In genomic region chr1:9821710-9822109, GRCh38 we compare ENCODE assay signal across 10 cellular contexts. TPM values are rescaled to one million over a fixed set of nuclear protein-coding genes. Genes with fewer than 3 reads are reported as not detected.
A peak's percentile ranks its signal among the peaks of the same experiment; 100 is the strongest.
DNase-seq lines count a peak whose midpoint lies in the region; ATAC-seq and TF ChIP-seq lines count a peak whose summit lies in the region.
"Had no signal": no experiment of that assay in that cellular context is flagged by ENCODE, and none has a peak within 500 bp of the region (broad histone marks: within the 10 kb centered on the region; RNA-seq: fewer than 3 reads in every experiment).

No MANE protein-coding gene starts in this region.

- no peak for DNase-seq in activated CD4-positive, alpha-beta T cell treated with anti-CD3 and anti-CD28 coated beads for 36 hours
- no peak for DNase-seq in activated CD4-positive, alpha-beta T cell treated with anti-CD3 and anti-CD28 coated beads, Interleukin-2, amount 50 U/mL, for 1 hour
- DNase-seq in OCI-LY7 (ENCODE audit: low spot score) (no peak), endodermal cell (no peak), progenitor cell of endocrine pancreas (ENCODE audit: low spot score, unreplicated experiment) (no peak), NOMO-1 treated with dmso at 0.1 percent for 144 hours (lab: John Stamatoyannopoulos, UW; ENCODE audit: unreplicated experiment) (no peak), UCSD-AML1 (lab: John Stamatoyannopoulos, UW; ENCODE audit: unreplicated experiment) (no peak)
- DNase-seq: NCI-H1092 treated with DMSO at 0.1 percent for 48 hours had no signal

- peaks cover 3% of the 10 kb centered on the region for H3K36me3 Mint-ChIP-seq in activated CD4-positive, alpha-beta T cell treated with anti-CD3 and anti-CD28 coated beads for 36 hours (ENCODE audit: low read depth)
- no peaks in the 10 kb centered on the region for H3K36me3 Mint-ChIP-seq in endodermal cell (ENCODE audit: low read depth)
- peaks cover 1% of the 10 kb centered on the region for H3K36me3 Mint-ChIP-seq in progenitor cell of endocrine pancreas (ENCODE audit: insufficient read depth)

- no TSS peak for BruUV-seq in OCI-LY7 (replicated peaks; lab: Mats Ljungman, UMichigan)

- 81 to 91% methylated on average over 2 to 4 of the region's 4 CpGs for WGBS in endodermal cell (ENCODE audit: insufficient coverage in 1 of 2, insufficient read length in 1 of 2), 2 experiments

- peaks cover 19% of the 10 kb centered on the region for H4K20me1 ChIP-seq in OCI-LY7 (ENCODE audit: insufficient read depth, low read length)

- peaks cover 32% of the 10 kb centered on the region for H3K4me1 Mint-ChIP-seq in activated CD4-positive, alpha-beta T cell treated with anti-CD3 and anti-CD28 coated beads for 36 hours
- peaks cover 47% of the 10 kb centered on the region for H3K4me1 Mint-ChIP-seq in endodermal cell
- H3K4me1 Mint-ChIP-seq in progenitor cell of endocrine pancreas (ENCODE audit: low read depth), result peaks cover 27% of the 10 kb centered on the region

- no peak for ATAC-seq in activated CD4-positive, alpha-beta T cell treated with anti-CD3 and anti-CD28 coated beads for 36 hours
- no peak for ATAC-seq in HG03460 (IDR thresholded peaks at IDR 0.05; ENCODE audit: unreplicated experiment)

- H3K9me3 Mint-ChIP-seq in activated CD4-positive, alpha-beta T cell treated with anti-CD3 and anti-CD28 coated beads for 36 hours (ENCODE audit: low read depth), result no peaks in the 10 kb centered on the region
- H3K9me3 Mint-ChIP-seq in endodermal cell (no peaks in the 10 kb centered on the region), progenitor cell of endocrine pancreas (ENCODE audit: low read depth) (no peaks in the 10 kb centered on the region)

- peaks cover 20% of the 10 kb centered on the region for H3K36me3 ChIP-seq in OCI-LY7 (ENCODE audit: insufficient read depth, low read length)
- H3K36me3 ChIP-seq in endodermal cell (ENCODE audit: control insufficient read depth, insufficient read depth, low read length), result no peaks in the 10 kb centered on the region
- H3K36me3 ChIP-seq: tibial nerve had no signal

- CTCF ChIA-PET in activated CD4-positive, alpha-beta T cell treated with anti-CD3 and anti-CD28 coated beads for 36 hours (lab: Charles Lee), result interaction anchor here (0.8 to 1.4 kb wide), 4 partner anchors 30 to 47 kb away, joined by 3 to 4 read pairs (median 4); no protein-coding TSS in a partner anchor
- CTCF ChIA-PET in OCI-LY7 (lab: Charles Lee; ENCODE audit: unreplicated experiment), result no interaction called here

- H3K27ac Mint-ChIP-seq in activated CD4-positive, alpha-beta T cell treated with anti-CD3 and anti-CD28 coated beads for 36 hours, result no peak overlapping the region
- H3K27ac Mint-ChIP-seq in endodermal cell (no peak overlapping the region), progenitor cell of endocrine pancreas (no peak overlapping the region)

- peak overlapping the region; percentile 95 for H3K4me2 ChIP-seq in OCI-LY7 (ENCODE audit: low read length)

- H3K9me2 ChIP-seq in OCI-LY7 (ENCODE audit: insufficient read depth, low read length), result no peaks in the 10 kb centered on the region

- TF ChIP-seq CTCF in OCI-LY7 (conservative IDR thresholded peaks at IDR 0.05; ENCODE audit: low read length) (no peak), endodermal cell (conservative IDR thresholded peaks at IDR 0.05) (no peak), progenitor cell of endocrine pancreas (IDR thresholded peaks at IDR 0.05; ENCODE audit: unreplicated experiment) (no peak)

- H3K27ac ChIP-seq in OCI-LY7 (ENCODE audit: low read depth, low read length, poor library complexity, severe bottlenecking) (no peak overlapping the region), endodermal cell (ENCODE audit: low read depth, low read length) (no peak overlapping the region)

- peak overlapping the region; percentile 96 for H3K4me3 Mint-ChIP-seq in activated CD4-positive, alpha-beta T cell treated with anti-CD3 and anti-CD28 coated beads for 36 hours
- peak overlapping the region; percentile 88 for H3K4me3 Mint-ChIP-seq in endodermal cell
- H3K4me3 Mint-ChIP-seq in progenitor cell of endocrine pancreas (ENCODE audit: low read depth), result peak overlapping the region; percentile 92

- peaks cover 64% of the 10 kb centered on the region for H3K79me2 ChIP-seq in OCI-LY7 (ENCODE audit: insufficient read depth, low read depth, low read length)

- no peaks in the 10 kb centered on the region for H3K9me3 ChIP-seq in OCI-LY7 (ENCODE audit: low read length)
- H3K9me3 ChIP-seq in endodermal cell (ENCODE audit: control insufficient read depth, low read length), result no peaks in the 10 kb centered on the region
- H3K9me3 ChIP-seq: tibial nerve had no signal

- peak overlapping the region; percentile 98 for H3K4me3 ChIP-seq in OCI-LY7 (ENCODE audit: low read depth, low read length, poor library complexity, severe bottlenecking)
- peak overlapping the region; percentile 96 for H3K4me3 ChIP-seq in endodermal cell (ENCODE audit: low read length)

- H3K4me1 ChIP-seq in OCI-LY7 (ENCODE audit: insufficient read depth, low read length, poor library complexity, severe bottlenecking) (peaks cover 59% of the 10 kb centered on the region), endodermal cell (ENCODE audit: control insufficient read depth, insufficient read depth, low read length) (peaks cover 15% of the 10 kb centered on the region)

- peaks cover 9% of the 10 kb centered on the region for H3K27me3 Mint-ChIP-seq in activated CD4-positive, alpha-beta T cell treated with anti-CD3 and anti-CD28 coated beads for 36 hours
- peaks cover 28% of the 10 kb centered on the region for H3K27me3 Mint-ChIP-seq in endodermal cell (ENCODE audit: insufficient read depth)
- peaks cover 22% of the 10 kb centered on the region for H3K27me3 Mint-ChIP-seq in progenitor cell of endocrine pancreas

- no peak overlapping the region for H2AFZ ChIP-seq in OCI-LY7 (ENCODE audit: low read length)

- H3K27me3 ChIP-seq in endodermal cell (ENCODE audit: control insufficient read depth, insufficient read depth, low read length, poor library complexity, severe bottlenecking), result peaks cover 8% of the 10 kb centered on the region
- H3K27me3 ChIP-seq: tibial nerve had no signal

- peak overlapping the region; percentile 35 for H3K9ac ChIP-seq in endodermal cell (ENCODE audit: extremely low read depth, low read length, poor library complexity, severe bottlenecking)

- POLR2A ChIA-PET in activated CD4-positive, alpha-beta T cell treated with anti-CD3 and anti-CD28 coated beads for 36 hours (lab: Charles Lee), result interaction anchor here (0.7 kb wide), 1 partner anchor 422 kb away, joined by 3 read pairs; no protein-coding TSS in a partner anchor
- POLR2A ChIA-PET in OCI-LY7 (lab: Charles Lee), result interaction anchor here (1.1 to 4.1 kb wide), 5 partner anchors 9 to 45 kb away, joined by 4 to 37 read pairs (median 5); no protein-coding TSS in a partner anchor

- intact Hi-C loops in activated CD4-positive, alpha-beta T cell treated with anti-CD3 and anti-CD28 coated beads for 36 hours (cut with DNase I, micrococcal nuclease), result loop anchor here in 1 of 2 experiments (2.0 to 10.0 kb wide), 4 partner anchors 121 to 587 kb away; partner anchors contain the start of genes H6PD, LZIC, NMNAT1 and PGD
- intact Hi-C loops in OCI-LY7 (cut with micrococcal nuclease; ENCODE audit: unreplicated experiment), result loop anchor here (1.0 to 2.0 kb wide), 4 partner anchors 37 to 233 kb away; partner anchors contain the start of genes TMEM201 and UBE4B

RNA-seq across cellular contexts. Expression of gene CLSTN1, which starts 2.1 kb away (rescaled TPM):
- 10 to 100 TPM; 34.9 to 36.7 TPM for total RNA-seq in activated CD4-positive, alpha-beta T cell treated with anti-CD3 and anti-CD28 coated beads for 36 hours
- total RNA-seq in OCI-LY7 (2014; rRNA removed; shearing (Covaris generic)), result 49.4 and 58.6 TPM in 2 replicates
- 124 and 141 TPM in 2 replicates for total RNA-seq in OCI-LY7 (2022)
- 100 to 1,000 TPM in 1 of 2 donors, 10 to 100 TPM in 1; 96.6 to 116 TPM for total RNA-seq in endodermal cell
- polyA plus RNA-seq in endodermal cell (2013, experiment 1 of 2), result 119 TPM
- 110 TPM for polyA plus RNA-seq in endodermal cell (2013, experiment 2 of 2)
- 128 and 130 TPM in 2 replicates for total RNA-seq in progenitor cell of endocrine pancreas
